ENCODE assay signal across 11 cellular contexts in the genomic region with DNA sequence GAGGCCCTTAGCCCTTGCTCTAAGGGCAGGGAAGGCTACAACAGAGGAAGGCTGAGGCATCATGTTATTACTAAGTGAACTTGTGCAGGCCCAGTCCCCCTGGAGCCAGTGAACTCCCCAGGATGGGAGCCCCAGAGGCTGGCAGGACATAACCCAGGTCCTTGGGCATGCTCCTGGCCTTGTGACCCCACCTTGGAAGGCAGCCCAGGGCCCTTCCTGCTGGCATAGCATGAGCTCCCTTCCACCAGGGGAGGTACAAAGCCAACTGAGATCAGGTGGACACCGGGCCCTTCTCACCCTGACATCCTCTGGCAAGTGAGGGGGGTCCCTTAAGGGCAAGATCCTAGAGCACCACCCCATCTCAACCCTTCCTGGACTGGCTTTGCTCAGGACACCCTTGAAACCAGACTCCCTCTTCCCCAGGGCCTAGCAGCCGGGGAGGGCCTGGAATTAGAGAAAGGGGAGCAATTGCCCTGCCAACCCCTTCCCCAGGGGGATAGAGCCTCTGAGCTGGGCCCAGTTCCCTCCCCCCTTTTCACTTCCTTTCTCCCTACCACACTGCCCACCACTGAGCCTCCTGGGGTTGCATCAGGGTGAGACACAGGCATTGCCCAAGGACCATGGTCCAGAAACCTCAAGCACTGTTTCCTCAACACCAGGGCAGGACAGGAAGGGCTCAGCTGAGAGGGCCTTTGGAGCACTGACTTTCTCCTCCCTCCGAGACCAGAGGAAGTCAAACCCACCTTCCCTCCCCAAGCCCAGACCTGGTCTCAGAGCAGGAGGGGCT. TPM values are rescaled to one million over a fixed set of nuclear protein-coding genes. Genes with fewer than 3 reads are reported as not detected.
DNase-seq lines count a peak whose midpoint lies in the region; ATAC-seq and TF ChIP-seq lines count a peak whose summit lies in the region.
"Had no signal": no experiment of that assay in that cellular context is flagged by ENCODE, and none has a peak within 500 bp of the region (broad histone marks: within the 10 kb centered on the region; RNA-seq: fewer than 3 reads in every experiment).

No MANE protein-coding gene starts in this region.

- H3K27me3 Mint-ChIP-seq in CD4-positive, alpha-beta memory T cell, result no peaks in the 10 kb centered on the region
- H3K27me3 Mint-ChIP-seq in natural killer cell (ENCODE audit: low read depth in 2 of 2), result no peaks in the 10 kb centered on the region

- POLR2A ChIA-PET in CD4-positive, alpha-beta memory T cell (lab: Charles Lee; ENCODE audit: partially characterized antibody), result interaction anchor here (1.0 to 18.5 kb wide), 7 partner anchors 13 to 116 kb away, joined by 3 to 1035 read pairs (median 4); a partner anchor contains a TSS

- no peak overlapping the region for H3K4me3 ChIP-seq in CD4-positive, alpha-beta memory T cell (ENCODE audit: low read length in 2 of 2)

- intact Hi-C loops in CD4-positive, alpha-beta memory T cell (cut with micrococcal nuclease), result loop anchor here (10.0 kb wide), 1 partner anchor 960 kb away; a partner anchor contains a TSS
- intact Hi-C loops in natural killer cell (cut with micrococcal nuclease), result no loop called here

- H3K9me3 ChIP-seq in CD4-positive, alpha-beta memory T cell (ENCODE audit: control insufficient read depth in 1 of 2, low read length in 2 of 2), result no peaks in the 10 kb centered on the region
- H3K9me3 ChIP-seq: heart right ventricle had no signal

- no peak for TF ChIP-seq CTCF in natural killer cell (IDR thresholded peaks at IDR 0.05)

- no peak for DNase-seq in CD4-positive, alpha-beta memory T cell
- peak; percentile 98 for DNase-seq in MV-4-11 (lab: John Stamatoyannopoulos, UW)
- DNase-seq in natural killer cell, result no peak
- DNase-seq in EL, result no peak
- no peak for DNase-seq in activated gamma-delta T cell (lab: John Stamatoyannopoulos, UW)

- peaks cover 30 to 65% (median 47%) of the 10 kb centered on the region in 4 donors for H3K4me1 Mint-ChIP-seq in CD4-positive, alpha-beta memory T cell
- peaks cover 37 to 58% of the 10 kb centered on the region in 2 donors for H3K4me1 Mint-ChIP-seq in natural killer cell

- H3K4me3 Mint-ChIP-seq in CD4-positive, alpha-beta memory T cell, result peak overlapping the region in 7 of 8 donors; percentile 39 to 96 (median 81)
- H3K4me3 Mint-ChIP-seq in natural killer cell, result peak overlapping the region; percentile 85

- peaks cover 16 to 24% of the 10 kb centered on the region in 2 donors for H3K36me3 Mint-ChIP-seq in CD4-positive, alpha-beta memory T cell
- no peaks in the 10 kb centered on the region for H3K36me3 Mint-ChIP-seq in natural killer cell

- H3K9me3 Mint-ChIP-seq in CD4-positive, alpha-beta memory T cell, result no peaks in the 10 kb centered on the region
- no peaks in the 10 kb centered on the region for H3K9me3 Mint-ChIP-seq in natural killer cell

- CTCF ChIA-PET in CD4-positive, alpha-beta memory T cell (lab: Charles Lee; ENCODE audit: partially characterized antibody), result interaction anchor here (2.6 to 16.3 kb wide), 9 partner anchors 12 to 456 kb away, joined by 8 to 379 read pairs (median 46); a partner anchor contains a TSS

- H3K27ac Mint-ChIP-seq in CD4-positive, alpha-beta memory T cell, result peak overlapping the region; percentile 79 to 99 (median 90)
- peak overlapping the region in 1 of 2 donors; percentile 98 for H3K27ac Mint-ChIP-seq in natural killer cell

- no peak overlapping the region for H3K27ac ChIP-seq in CD4-positive, alpha-beta memory T cell (ENCODE audit: low read depth, low read length)
- peak overlapping the region; percentile 24 for H3K27ac ChIP-seq in angular gyrus (ENCODE audit: low read depth, low read length)

- no peaks in the 10 kb centered on the region for H3K27me3 ChIP-seq in CD4-positive, alpha-beta memory T cell (ENCODE audit: insufficient read depth, low read length)
- H3K27me3 ChIP-seq: heart right ventricle had no signal

- H3K4me1 ChIP-seq in CD4-positive, alpha-beta memory T cell (ENCODE audit: insufficient read depth, low read length), result peaks cover 56% of the 10 kb centered on the region

- ATAC-seq in natural killer cell, result peak in 1 of 3 donors; percentile 31
- ATAC-seq in HG03095 (IDR thresholded peaks at IDR 0.05; ENCODE audit: unreplicated experiment), result no peak
- no peak for ATAC-seq in GM21576 (IDR thresholded peaks at IDR 0.05; ENCODE audit: unreplicated experiment)

- no peaks in the 10 kb centered on the region for H3K36me3 ChIP-seq in CD4-positive, alpha-beta memory T cell (ENCODE audit: insufficient read depth, low read length)

RNA-seq across cellular contexts. Expression of a gene that starts 1.8 kb away (rescaled TPM):
- 10 to 100 TPM; 97.8 to 98.4 TPM for total RNA-seq in CD4-positive, alpha-beta memory T cell
- 100 to 1,000 TPM; 350 to 372 TPM for polyA plus RNA-seq in CD4-positive, alpha-beta memory T cell
- 100 to 1,000 TPM; 134 to 193 (median 178) TPM for total RNA-seq in natural killer cell

RNA-seq across cellular contexts. Expression of a gene that starts 55.5 kb away (rescaled TPM):
- total RNA-seq in CD4-positive, alpha-beta memory T cell, result under 1 TPM; 0.11 to 0.12 TPM
- polyA plus RNA-seq in CD4-positive, alpha-beta memory T cell, result under 1 TPM; 0.07 TPM
- total RNA-seq in natural killer cell, result under 1 TPM; 0.14 to 0.52 (median 0.40) TPM
- total RNA-seq: Daoy, dermis microvascular lymphatic vessel endothelial cell had no signal
